ENCODE assay signal across 16 cellular contexts in the genomic region with DNA sequence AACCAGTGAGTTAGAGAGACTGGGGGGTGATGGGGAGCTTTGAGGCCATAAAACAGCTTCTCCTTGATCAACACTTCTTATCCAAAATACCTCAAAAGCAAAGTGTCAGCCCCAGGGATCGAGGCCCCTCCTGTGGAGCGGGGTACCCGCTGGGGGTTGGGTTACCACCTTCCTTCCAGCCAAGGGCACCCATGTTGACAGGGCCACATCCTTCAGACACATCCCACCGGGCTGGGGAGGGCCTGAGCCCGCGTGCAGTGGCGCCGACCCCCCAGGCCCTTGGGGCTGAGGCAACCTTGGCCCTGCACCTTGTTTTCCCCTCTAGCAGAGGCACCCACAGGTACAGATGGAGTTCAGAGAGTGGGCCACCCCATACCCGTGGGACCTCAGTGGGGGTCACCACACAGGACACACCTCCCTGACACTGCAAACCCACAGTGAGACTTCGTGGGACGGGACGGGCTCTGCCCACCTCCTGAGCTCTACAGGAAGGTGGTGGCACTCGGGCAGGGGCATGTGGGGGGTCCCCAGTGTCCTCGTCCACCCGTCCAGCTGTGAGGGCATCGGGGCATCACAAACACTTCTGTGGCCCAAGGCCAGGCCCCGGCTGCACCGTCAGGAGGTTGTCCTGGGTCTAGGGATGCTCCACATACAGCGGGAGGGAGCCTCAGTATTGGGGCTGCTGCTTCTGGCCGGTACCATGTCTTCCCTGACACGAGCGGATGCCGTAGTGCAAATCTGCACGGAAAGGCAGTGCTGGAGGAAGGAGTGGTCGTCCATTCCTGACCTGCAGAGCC. TPM values are rescaled to one million over a fixed set of nuclear protein-coding genes. Genes with fewer than 3 reads are reported as not detected.
DNase-seq lines count a peak whose midpoint lies in the region; ATAC-seq and TF ChIP-seq lines count a peak whose summit lies in the region.
"Had no signal": no experiment of that assay in that cellular context is flagged by ENCODE, and none has a peak within 500 bp of the region (broad histone marks: within the 10 kb centered on the region; RNA-seq: fewer than 3 reads in every experiment).

No MANE protein-coding gene starts in this region.

- peaks cover 0 to 15% of the 10 kb centered on the region in 2 donors for H3K4me1 ChIP-seq in right atrium auricular region
- no peaks in the 10 kb centered on the region for H3K4me1 ChIP-seq in mucosa of descending colon (ENCODE audit: low read depth)
- no peaks in the 10 kb centered on the region for H3K4me1 ChIP-seq in aorta (ENCODE audit: control insufficient read depth in 1 of 2, insufficient read depth in 2 of 2, low read length in 2 of 2)

- H3K36me3 Mint-ChIP-seq in glutamatergic neuron (ENCODE audit: unreplicated experiment), result peaks cover 6% of the 10 kb centered on the region

- H3K9me3 ChIP-seq in right atrium auricular region (no peaks in the 10 kb centered on the region), mucosa of descending colon (no peaks in the 10 kb centered on the region), aorta (ENCODE audit: control insufficient read depth, low read length) (no peaks in the 10 kb centered on the region)
- H3K9me3 ChIP-seq: BLaER1, Caco-2 had no signal

- no peaks in the 10 kb centered on the region for H3K4me1 Mint-ChIP-seq in glutamatergic neuron (ENCODE audit: low read depth, unreplicated experiment)
- H3K4me1 Mint-ChIP-seq: CD8-positive, alpha-beta memory T cell had no signal

- TF ChIP-seq CTCF in right atrium auricular region (IDR thresholded peaks at IDR 0.05) (no peak), glutamatergic neuron (IDR thresholded peaks at IDR 0.05; ENCODE audit: partially characterized antibody, unreplicated experiment) (no peak), mucosa of descending colon (IDR thresholded peaks at IDR 0.05) (no peak)

- H3K36me3 ChIP-seq in right atrium auricular region (no peaks in the 10 kb centered on the region), mucosa of descending colon (ENCODE audit: low read depth) (no peaks in the 10 kb centered on the region), aorta (ENCODE audit: control insufficient read depth in 1 of 2, insufficient read depth in 2 of 2, low read length in 1 of 2) (no peaks in the 10 kb centered on the region)

- no peak overlapping the region for H3K4me3 ChIP-seq in right atrium auricular region
- H3K4me3 ChIP-seq in mucosa of descending colon, result no peak overlapping the region
- H3K4me3 ChIP-seq in aorta (ENCODE audit: low read length in 2 of 2), result no peak overlapping the region
- H3K4me3 ChIP-seq: BLaER1 had no signal

- intact Hi-C loops in Right ventricle myocardium superior (cut with DNase I) (no loop called here), mucosa of descending colon (cut with DNase I, micrococcal nuclease) (no loop called here), aorta (cut with DNase I) (no loop called here)

- H3K9me3 Mint-ChIP-seq in glutamatergic neuron (ENCODE audit: unreplicated experiment), result peaks cover 4% of the 10 kb centered on the region
- H3K9me3 Mint-ChIP-seq: CD8-positive, alpha-beta memory T cell had no signal

- H3K27ac ChIP-seq in right atrium auricular region (no peak overlapping the region), aorta (ENCODE audit: low read depth in 1 of 2, low read length in 2 of 2) (no peak overlapping the region)
- H3K27ac ChIP-seq: BLaER1 had no signal

- 85 to 86% methylated on average over 25 of the region's 25 CpGs for WGBS in aorta, 2 donors

- ATAC-seq in Right ventricle myocardium superior (ENCODE audit: poor library complexity) (no peak), mucosa of descending colon (no peak), aorta (ENCODE audit: low FRiP score) (no peak)
- ATAC-seq: HCT116 had no signal

- H3K27me3 Mint-ChIP-seq in glutamatergic neuron (ENCODE audit: unreplicated experiment), result peaks cover 8% of the 10 kb centered on the region

- DNase-seq in Right ventricle myocardium superior (peak; percentile 30), right atrium auricular region (ENCODE audit: low spot score) (no peak), glutamatergic neuron (peak; percentile 15), mucosa of descending colon (peak in 2 of 3 donors; percentile 7 to 39), aorta (peak; percentile 45 to 62), SK-N-DZ (ENCODE audit: low spot score) (no peak)
- DNase-seq in activated naive CD4-positive, alpha-beta T cell treated with Interleukin-2 at 50 U/mL for 16 hours, result no peak
- DNase-seq: 8988T, AML-193, Caco-2, DMS53, GF-D8 had no signal

- no peak overlapping the region for H3K4me3 Mint-ChIP-seq in glutamatergic neuron (ENCODE audit: unreplicated experiment)
- H3K4me3 Mint-ChIP-seq: CD8-positive, alpha-beta memory T cell had no signal

- H3K27ac Mint-ChIP-seq in glutamatergic neuron (ENCODE audit: unreplicated experiment), result no peak overlapping the region
- H3K27ac Mint-ChIP-seq: CD8-positive, alpha-beta memory T cell had no signal

- H3K27me3 ChIP-seq in right atrium auricular region, result no peaks in the 10 kb centered on the region
- H3K27me3 ChIP-seq in aorta (ENCODE audit: control insufficient read depth in 1 of 2, insufficient read depth in 2 of 2, low read length in 1 of 2), result no peaks in the 10 kb centered on the region
- H3K27me3 ChIP-seq: BLaER1 had no signal

RNA-seq across cellular contexts. Expression of a gene that starts 10.7 kb away (rescaled TPM):
- total RNA-seq in Right ventricle myocardium superior (31.7 TPM), right atrium auricular region (1 to 10 TPM; 3.4 to 4.1 TPM), glutamatergic neuron (ENCODE audit: unreplicated experiment) (402 TPM), mucosa of descending colon (1 to 10 TPM in 1 of 3 donors, under 1 TPM in 2; 0.46 to 1.3 (median 0.55) TPM), aorta (1 to 10 TPM in 1 of 2 donors, under 1 TPM in 1; 0.84 to 1.4 TPM)
- under 1 TPM in 1 of 2 donors, not detected in 1; 0.95 TPM for polyA plus RNA-seq in aorta
- 107 and 116 TPM in 2 replicates for polyA plus RNA-seq in SK-N-DZ (2014; cell fraction: cytosol; rRNA removed)
- polyA plus RNA-seq in SK-N-DZ (2014; cell fraction: nucleus; rRNA removed), result 180 and 190 TPM in 2 replicates
- total RNA-seq: Caco-2, HT1080 had no signal
- polyA plus RNA-seq: CD8-positive, alpha-beta memory T cell had no signal

Comparison
In these comparisons a context has a peak if more than half of its experiments do, and no peak if none do; other contexts are left out.
1. DNase-seq: peak in Right ventricle myocardium superior (single experiment), glutamatergic neuron (single experiment), mucosa of descending colon (2 of 3) and aorta (2 of 2); none in right atrium auricular region (single experiment), SK-N-DZ (single experiment) and activated naive CD4-positive, alpha-beta T cell treated with Interleukin-2 at 50 U/mL for 16 hours (single experiment).
2. RNA of a gene that starts 10.7 kb away (total RNA-seq): 402 TPM in glutamatergic neuron (single experiment); 31.7 TPM in Right ventricle myocardium superior (single experiment), 3.4 to 4.1 TPM in right atrium auricular region, 0.84 to 1.4 TPM in aorta and 0.46 to 1.3 TPM in mucosa of descending colon; every median in the first group is over 10 times any median in the second.